Comparison of ENCODE assay signal across 8 cellular contexts in the genomic region with DNA sequence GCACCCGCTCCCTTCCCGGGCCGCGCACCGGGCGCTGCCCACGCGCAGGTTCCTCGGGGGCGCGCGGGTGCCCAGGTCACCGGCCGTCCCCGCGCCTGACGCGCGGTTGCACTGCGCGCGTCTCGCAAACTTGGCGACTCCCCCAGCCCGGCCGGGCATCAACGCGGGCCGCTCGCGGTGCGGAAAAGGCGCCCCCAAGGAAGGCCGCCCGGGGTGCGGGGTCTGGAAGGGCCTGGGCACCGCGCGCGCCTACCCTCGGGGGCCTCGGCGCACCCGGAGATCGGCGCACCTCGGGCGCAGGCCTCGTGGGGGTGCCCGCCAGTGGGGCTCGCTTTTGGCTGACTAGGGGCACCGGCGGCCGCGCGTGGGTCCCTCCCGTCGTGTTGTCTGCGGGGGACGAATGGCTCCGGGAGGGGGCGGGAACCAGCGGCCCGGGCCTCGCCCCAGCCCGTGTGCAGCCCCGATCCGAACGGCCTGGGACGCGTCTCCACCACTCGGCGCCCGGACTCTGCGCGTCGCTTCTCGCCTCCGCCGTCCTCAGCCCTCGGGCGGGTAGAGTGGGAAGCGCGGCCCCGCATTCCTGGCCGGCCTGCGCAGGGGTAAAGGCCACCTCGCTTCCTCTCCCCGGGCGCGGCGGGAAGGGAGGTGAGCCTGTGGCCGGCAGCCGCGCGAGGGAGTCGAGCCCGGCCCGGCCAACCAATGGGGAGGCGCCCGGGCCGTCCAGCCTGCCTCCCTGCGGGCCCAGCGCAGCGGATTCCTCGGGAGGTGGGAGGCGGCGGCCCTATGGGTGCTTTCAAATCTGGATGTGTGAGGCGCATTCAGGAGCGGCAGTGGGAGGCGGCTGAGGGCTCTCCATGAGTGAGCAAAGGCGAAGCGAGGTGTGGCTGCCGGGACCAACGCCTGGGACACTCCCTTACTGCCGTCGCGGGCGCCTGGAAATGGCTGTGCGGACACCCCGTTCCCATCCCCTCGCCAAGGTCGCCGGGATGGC. TPM values are rescaled to one million over a fixed set of nuclear protein-coding genes. Genes with fewer than 3 reads are reported as not detected.
A peak's percentile ranks its signal among the peaks of the same experiment; 100 is the strongest.
DNase-seq lines count a peak whose midpoint lies in the region; ATAC-seq and TF ChIP-seq lines count a peak whose summit lies in the region.

No MANE protein-coding gene starts in this region.

- no peaks in the 10 kb centered on the region for H3K9me3 Mint-ChIP-seq in T-cell

- ATAC-seq in T-cell (replicated peaks in 1 of 4), result peak in 2 of 4 experiments; percentile 23 to 29
- ATAC-seq in sciatic nerve, result peak; percentile 8
- ATAC-seq in GM19324 (IDR thresholded peaks at IDR 0.05; ENCODE audit: low FRiP score, unreplicated experiment), result no peak

- H3K27me3 Mint-ChIP-seq in T-cell, result peaks cover 18 to 41% of the 10 kb centered on the region in 2 donors

- DNase-seq in DMS53 (lab: John Stamatoyannopoulos, UW) (peak; percentile 57), DMS53 treated with DMSO at 0.1 percent for 48 hours (lab: John Stamatoyannopoulos, UW; ENCODE audit: unreplicated experiment) (no peak), T-cell (no peak), right atrium auricular region (ENCODE audit: low spot score) (no peak), sciatic nerve (ENCODE audit: low spot score) (no peak), superior temporal gyrus (ENCODE audit: extremely low spot score) (no peak)
- no peak for DNase-seq in activated CD4-positive, CD25-positive, alpha-beta regulatory T cell (lab: John Stamatoyannopoulos, UW)

- no peaks in the 10 kb centered on the region for H3K9me3 ChIP-seq in right atrium auricular region

- peaks cover 0 to 60% of the 10 kb centered on the region in 2 donors for H3K4me1 ChIP-seq in right atrium auricular region

- intact Hi-C loops in sciatic nerve (cut with DNase I), result no loop called here

- no peak overlapping the region for H3K27ac Mint-ChIP-seq in T-cell

- no peaks in the 10 kb centered on the region for H3K36me3 ChIP-seq in right atrium auricular region

- H3K27me3 ChIP-seq in right atrium auricular region, result no peaks in the 10 kb centered on the region

- H3K4me3 Mint-ChIP-seq in T-cell, result peak overlapping the region in 2 of 3 donors; percentile 45 to 58

- POLR2A ChIA-PET in T-cell (lab: Charles Lee), result no interaction called here

- peak overlapping the region; percentile 58 to 71 for H3K4me3 ChIP-seq in right atrium auricular region

- peaks cover 9 to 11% (median 11%) of the 10 kb centered on the region in 3 donors for H3K4me1 Mint-ChIP-seq in T-cell

- H3K27ac ChIP-seq in right atrium auricular region, result peak overlapping the region; percentile 71 to 78

- CTCF ChIA-PET in T-cell (lab: Charles Lee), result no interaction called here

- TF ChIP-seq CTCF in right atrium auricular region (IDR thresholded peaks at IDR 0.05), result no peak

- no peaks in the 10 kb centered on the region for H3K36me3 Mint-ChIP-seq in T-cell

RNA-seq across cellular contexts. Expression of a gene that starts 0.9 kb away (rescaled TPM):
- total RNA-seq in T-cell (under 1 TPM; 0.20 to 0.95 (median 0.30) TPM), right atrium auricular region (10 to 100 TPM; 12.2 to 17.8 TPM), sciatic nerve (30.2 TPM)

RNA-seq across cellular contexts. Expression of a gene that starts 29.3 kb away (rescaled TPM):
- total RNA-seq in T-cell (not detected), right atrium auricular region (not detected), sciatic nerve (not detected)

RNA-seq across cellular contexts. Expression of a gene that starts 33.1 kb away (rescaled TPM):
- total RNA-seq in T-cell, result 10 to 100 TPM; 27.8 to 44.1 (median 39.3) TPM
- 10 to 100 TPM; 80.6 to 84.0 TPM for total RNA-seq in right atrium auricular region
- 69.1 TPM for total RNA-seq in sciatic nerve

Comparison
In these comparisons a context has a peak if more than half of its experiments do, and no peak if none do; other contexts are left out.
1. RNA of a gene that starts 0.9 kb away (total RNA-seq): 30.2 TPM in sciatic nerve (single experiment) and 12.2 to 17.8 TPM in right atrium auricular region; 0.20 to 0.95 TPM in T-cell; every median in the first group is over 4 times any median in the second.